ENCODE assay signal across 8 cellular contexts in the genomic region with DNA sequence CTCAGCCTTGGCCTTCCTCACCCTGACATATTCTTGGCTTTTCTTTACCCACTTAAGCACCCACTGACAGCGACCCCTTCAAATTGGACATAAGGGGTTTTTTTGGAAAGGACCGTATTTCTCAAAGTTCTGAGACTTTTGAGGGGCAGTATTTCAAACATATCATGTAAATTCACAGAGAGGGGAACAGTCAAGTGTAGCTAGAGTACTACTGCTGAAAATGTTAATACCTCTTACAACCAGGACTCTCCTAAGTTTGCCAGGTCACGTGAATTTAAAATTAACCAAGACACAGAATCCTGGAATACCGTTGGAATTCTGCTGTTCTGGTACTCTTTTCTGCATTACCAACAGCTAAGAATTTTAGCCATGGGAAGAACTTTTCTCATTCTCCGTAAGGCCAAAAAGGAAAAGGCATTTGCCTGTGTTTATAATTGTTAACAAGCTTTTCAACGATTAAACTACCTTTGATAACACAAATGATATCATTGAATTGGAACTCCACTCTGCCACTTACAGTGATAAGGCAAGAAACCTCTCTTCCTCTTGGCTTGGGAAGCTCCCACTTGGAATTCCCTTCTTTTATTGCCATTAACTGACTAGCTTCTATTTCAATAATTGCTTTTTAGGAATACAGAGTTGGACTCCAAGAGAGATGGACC. TPM values are rescaled to one million over a fixed set of nuclear protein-coding genes. Genes with fewer than 3 reads are reported as not detected.
DNase-seq lines count a peak whose midpoint lies in the region; ATAC-seq and TF ChIP-seq lines count a peak whose summit lies in the region.

No MANE protein-coding gene starts in this region.

- peaks cover 16% of the 10 kb centered on the region for H3K36me3 Mint-ChIP-seq in CD4-positive, CD25-positive, alpha-beta regulatory T cell
- H3K36me3 Mint-ChIP-seq in dendritic cell treated with granulocyte-macrophage colony-stimulating factor and Interleukin-4, amounts not matched to agents 40 ng/mL and 50 ng/mL, for 4 days (ENCODE audit: low read depth), result peaks cover 27% of the 10 kb centered on the region
- H3K36me3 Mint-ChIP-seq in nephron progenitor cell (ENCODE audit: low read depth), result peaks cover 35% of the 10 kb centered on the region

- H3K4me3 ChIP-seq in CD4-positive, CD25-positive, alpha-beta regulatory T cell (ENCODE audit: low read depth, low read length), result peak overlapping the region; percentile 66
- no peak overlapping the region for H3K4me3 ChIP-seq in KMS-11 (IDR thresholded peaks at IDR 0.05; ENCODE audit: insufficient read depth, low read depth, low read length)

- no peak for DNase-seq in CD4-positive, CD25-positive, alpha-beta regulatory T cell
- DNase-seq in nephron progenitor cell (no peak), NCI-H1436 treated with DMSO at 0.1 percent for 48 hours (lab: John Stamatoyannopoulos, UW) (no peak), NCI-H524 treated with DMSO at 0.1 percent for 48 hours (lab: John Stamatoyannopoulos, UW) (no peak)

- no peak for ATAC-seq in CD4-positive, CD25-positive, alpha-beta regulatory T cell (ENCODE audit: low read depth in 2 of 2)
- ATAC-seq in GM19397 (IDR thresholded peaks at IDR 0.05; ENCODE audit: unreplicated experiment) (no peak), GM21529 (IDR thresholded peaks at IDR 0.05; ENCODE audit: unreplicated experiment) (no peak)

- no peaks in the 10 kb centered on the region for H4K20me1 ChIP-seq in KMS-11 (ENCODE audit: insufficient read depth)

- no peaks in the 10 kb centered on the region for H3K9me3 ChIP-seq in CD4-positive, CD25-positive, alpha-beta regulatory T cell (ENCODE audit: control insufficient read depth in 2 of 2, low read length in 2 of 2)

- peak overlapping the region; percentile 54 for H3K4me2 ChIP-seq in KMS-11

- peak overlapping the region; percentile 79; the same call in 1 of the 2 replicates for H2AFZ ChIP-seq in KMS-11 (ENCODE audit: low read depth)

- peak overlapping the region; percentile 89 to 92 (median 90) for H3K27ac Mint-ChIP-seq in CD4-positive, CD25-positive, alpha-beta regulatory T cell
- H3K27ac Mint-ChIP-seq in dendritic cell treated with granulocyte-macrophage colony-stimulating factor and Interleukin-4, amounts not matched to agents 40 ng/mL and 50 ng/mL, for 4 days, result peak overlapping the region; percentile 98
- H3K27ac Mint-ChIP-seq in nephron progenitor cell, result peak overlapping the region; percentile 96

- intact Hi-C loops in dendritic cell treated with granulocyte-macrophage colony-stimulating factor and Interleukin-4, amounts not matched to agents 40 ng/mL and 50 ng/mL, for 4 days (cut with micrococcal nuclease), result loop anchor here (5.0 kb wide), 2 partner anchors 75 to 370 kb away; no protein-coding TSS in a partner anchor

- no peaks in the 10 kb centered on the region for H3K79me2 ChIP-seq in KMS-11 (ENCODE audit: insufficient read depth, low read depth)

- H3K27me3 Mint-ChIP-seq in CD4-positive, CD25-positive, alpha-beta regulatory T cell, result peaks cover 5% of the 10 kb centered on the region
- no peaks in the 10 kb centered on the region for H3K27me3 Mint-ChIP-seq in dendritic cell treated with granulocyte-macrophage colony-stimulating factor and Interleukin-4, amounts not matched to agents 40 ng/mL and 50 ng/mL, for 4 days
- peaks cover 2% of the 10 kb centered on the region for H3K27me3 Mint-ChIP-seq in nephron progenitor cell (ENCODE audit: low read depth, poor library complexity)

- H3K9me3 Mint-ChIP-seq in CD4-positive, CD25-positive, alpha-beta regulatory T cell, result no peaks in the 10 kb centered on the region
- H3K9me3 Mint-ChIP-seq in dendritic cell treated with granulocyte-macrophage colony-stimulating factor and Interleukin-4, amounts not matched to agents 40 ng/mL and 50 ng/mL, for 4 days, result no peaks in the 10 kb centered on the region
- peaks cover 20% of the 10 kb centered on the region for H3K9me3 Mint-ChIP-seq in nephron progenitor cell

- H3K4me3 Mint-ChIP-seq in CD4-positive, CD25-positive, alpha-beta regulatory T cell, result peak overlapping the region; percentile 91 to 97 (median 95)
- H3K4me3 Mint-ChIP-seq in dendritic cell treated with granulocyte-macrophage colony-stimulating factor and Interleukin-4, amounts not matched to agents 40 ng/mL and 50 ng/mL, for 4 days, result peak overlapping the region; percentile 88
- H3K4me3 Mint-ChIP-seq in nephron progenitor cell, result peak overlapping the region; percentile 96

- no peak for TF ChIP-seq CTCF in KMS-11 (conservative IDR thresholded peaks at IDR 0.05; ENCODE audit: low read depth, low read length)
- no peak for TF ChIP-seq CTCF in nephron progenitor cell (IDR thresholded peaks at IDR 0.05)

- H3K27ac ChIP-seq in CD4-positive, CD25-positive, alpha-beta regulatory T cell (ENCODE audit: insufficient read depth, low read length, poor library complexity, severe bottlenecking), result peak overlapping the region; percentile 95
- H3K27ac ChIP-seq in KMS-11, result peak overlapping the region; percentile 93

- H3K36me3 ChIP-seq in CD4-positive, CD25-positive, alpha-beta regulatory T cell (ENCODE audit: control insufficient read depth, insufficient read depth, low read length), result no peaks in the 10 kb centered on the region
- H3K36me3 ChIP-seq in KMS-11 (ENCODE audit: insufficient read depth), result no peaks in the 10 kb centered on the region

- H3K27me3 ChIP-seq in CD4-positive, CD25-positive, alpha-beta regulatory T cell (ENCODE audit: control insufficient read depth, insufficient read depth, low read length), result no peaks in the 10 kb centered on the region
- no peaks in the 10 kb centered on the region for H3K27me3 ChIP-seq in KMS-11 (ENCODE audit: insufficient read depth, low read depth)

- peak overlapping the region; percentile 89 for H3K9ac ChIP-seq in KMS-11

- H3K4me1 ChIP-seq in CD4-positive, CD25-positive, alpha-beta regulatory T cell (ENCODE audit: control insufficient read depth, insufficient read depth, low read length, poor library complexity, severe bottlenecking), result peaks cover 13% of the 10 kb centered on the region
- H3K4me1 ChIP-seq in KMS-11 (ENCODE audit: low read depth, poor library complexity, severe bottlenecking), result peaks cover 40% of the 10 kb centered on the region

- H3K4me1 Mint-ChIP-seq in CD4-positive, CD25-positive, alpha-beta regulatory T cell, result peaks cover 18 to 29% (median 22%) of the 10 kb centered on the region in 4 donors
- H3K4me1 Mint-ChIP-seq in dendritic cell treated with granulocyte-macrophage colony-stimulating factor and Interleukin-4, amounts not matched to agents 40 ng/mL and 50 ng/mL, for 4 days (ENCODE audit: low read depth), result peaks cover 26% of the 10 kb centered on the region
- H3K4me1 Mint-ChIP-seq in nephron progenitor cell, result peaks cover 43% of the 10 kb centered on the region

RNA-seq across cellular contexts. Expression of a gene that starts 0.6 kb away (rescaled TPM):
- total RNA-seq in CD4-positive, CD25-positive, alpha-beta regulatory T cell, result 7.5 TPM
- polyA plus RNA-seq in CD4-positive, CD25-positive, alpha-beta regulatory T cell, result 1 to 10 TPM; 5.2 to 9.7 (median 9.1) TPM
